ENCODE assay signal across 20 cellular contexts in the genomic region with DNA sequence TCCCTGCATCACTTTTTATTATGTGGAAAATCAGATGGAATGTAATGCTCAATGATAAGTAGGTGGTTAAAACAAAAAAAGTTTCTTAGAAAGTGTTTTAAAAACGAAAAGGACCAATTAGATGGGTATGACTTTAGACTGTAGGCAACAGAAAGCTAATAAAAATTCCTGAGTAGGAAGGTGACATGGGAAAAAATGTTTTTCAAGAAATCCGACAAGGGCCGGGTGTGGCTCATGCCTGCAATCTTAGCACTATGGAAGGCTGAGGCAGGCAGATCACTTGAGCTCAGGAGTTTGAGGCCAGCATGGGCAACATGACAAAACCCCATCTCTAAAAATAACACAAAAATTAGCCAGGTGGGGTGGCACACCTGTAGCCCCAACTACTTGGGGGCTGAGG.
"Had no signal": no experiment of that assay in that cellular context is flagged by ENCODE, and none has a peak within 500 bp of the region (broad histone marks: within the 10 kb centered on the region; RNA-seq: fewer than 3 reads in every experiment).

No MANE protein-coding gene starts in this region.

- H3K27ac ChIP-seq: heart right ventricle, left ventricle myocardium inferior, parathyroid adenoma had no signal

- H3K36me3 ChIP-seq: left ventricle myocardium inferior, transverse colon had no signal

- H3K9me3 Mint-ChIP-seq: activated CD4-positive, alpha-beta memory T cell treated with anti-CD3 and anti-CD28 coated beads, Interleukin-2, amount 10 ng/mL, durations not matched to agents 7 days and 5 days; activated CD4-positive, alpha-beta T cell treated with anti-CD3 and anti-CD28 coated beads, Interleukin-2, amount 10 ng/mL, durations not matched to agents 24 days and 14 days; activated naive CD4-positive, alpha-beta T cell treated with anti-CD3 and anti-CD28 coated beads, Interleukin-2, amount 10 ng/mL, durations not matched to agents 7 days and 5 days; natural killer cell; stimulated activated naive CD8-positive, alpha-beta T cell treated with anti-CD3 and anti-CD28 coated beads, Interleukin-15, amount 100 ng/mL, for 72 hours; T-cell; T-helper 2 cell treated with Interferon-gamma antibody and Interleukin-4, amounts not matched to agents 5 μg/mL and 100 μg/mL, for 36 hours had no signal

- H3K4me3 Mint-ChIP-seq: activated CD4-positive, alpha-beta memory T cell treated with anti-CD3 and anti-CD28 coated beads, Interleukin-2, amount 10 ng/mL, durations not matched to agents 7 days and 5 days; activated CD4-positive, alpha-beta T cell treated with anti-CD3 and anti-CD28 coated beads, Interleukin-2, amount 10 ng/mL, durations not matched to agents 24 days and 14 days; activated naive CD4-positive, alpha-beta T cell treated with anti-CD3 and anti-CD28 coated beads, Interleukin-2, amount 10 ng/mL, durations not matched to agents 7 days and 5 days; activated T-cell treated with anti-CD3 and anti-CD28 coated beads, Interleukin-2, amount 50 U/mL, for 72 hours; natural killer cell; stimulated activated naive CD8-positive, alpha-beta T cell treated with anti-CD3 and anti-CD28 coated beads, Interleukin-15, amount 100 ng/mL, for 72 hours; T-cell; T-helper 2 cell treated with Interferon-gamma antibody and Interleukin-4, amounts not matched to agents 5 μg/mL and 100 μg/mL, for 36 hours had no signal

- H3K27me3 ChIP-seq: heart right ventricle, transverse colon had no signal

- H3K4me1 ChIP-seq: left ventricle myocardium inferior had no signal

- H3K27ac Mint-ChIP-seq: activated CD4-positive, alpha-beta memory T cell treated with anti-CD3 and anti-CD28 coated beads, Interleukin-2, amount 10 ng/mL, durations not matched to agents 7 days and 5 days; activated CD4-positive, alpha-beta T cell treated with anti-CD3 and anti-CD28 coated beads, Interleukin-2, amount 10 ng/mL, durations not matched to agents 24 days and 14 days; activated naive CD4-positive, alpha-beta T cell treated with anti-CD3 and anti-CD28 coated beads, Interleukin-2, amount 10 ng/mL, durations not matched to agents 7 days and 5 days; activated T-cell treated with anti-CD3 and anti-CD28 coated beads, Interleukin-2, amount 50 U/mL, for 72 hours; stimulated activated naive CD8-positive, alpha-beta T cell treated with anti-CD3 and anti-CD28 coated beads, Interleukin-15, amount 100 ng/mL, for 72 hours; T-cell; T-helper 2 cell treated with Interferon-gamma antibody and Interleukin-4, amounts not matched to agents 5 μg/mL and 100 μg/mL, for 36 hours had no signal

- H3K4me1 Mint-ChIP-seq: activated CD4-positive, alpha-beta memory T cell treated with anti-CD3 and anti-CD28 coated beads, Interleukin-2, amount 10 ng/mL, durations not matched to agents 7 days and 5 days; activated CD4-positive, alpha-beta T cell treated with anti-CD3 and anti-CD28 coated beads, Interleukin-2, amount 10 ng/mL, durations not matched to agents 24 days and 14 days; stimulated activated naive CD8-positive, alpha-beta T cell treated with anti-CD3 and anti-CD28 coated beads, Interleukin-15, amount 100 ng/mL, for 72 hours; T-cell had no signal

- H2AFZ ChIP-seq: parathyroid adenoma had no signal

- FAIRE-seq: kidney had no signal

- H3K4me3 ChIP-seq: heart right ventricle, left ventricle myocardium inferior, transverse colon had no signal

- H3K9me3 ChIP-seq: heart right ventricle, left ventricle myocardium inferior, transverse colon had no signal

- H3K9ac ChIP-seq: parathyroid adenoma had no signal

- ATAC-seq: activated CD4-positive, CD25-positive, alpha-beta regulatory T cell treated with anti-CD3 and anti-CD28 coated beads, Interleukin-2, amount 50 U/mL, for 24 hours; activated T-cell treated with anti-CD3 and anti-CD28 coated beads, Interleukin-2, amount 50 U/mL, for 72 hours; heart right ventricle; natural killer cell; right cardiac atrium; stimulated activated naive CD8-positive, alpha-beta T cell treated with anti-CD3 and anti-CD28 coated beads, Interleukin-15, amount 100 ng/mL, for 72 hours; T-cell had no signal

- DNase-seq: activated CD4-positive, alpha-beta memory T cell treated with anti-CD3 and anti-CD28 coated beads, Interleukin-2, amount 10 ng/mL, durations not matched to agents 7 days and 5 days; activated CD4-positive, alpha-beta T cell treated with anti-CD3 and anti-CD28 coated beads, Interleukin-2, amount 10 ng/mL, durations not matched to agents 24 days and 14 days; activated effector memory CD4-positive, alpha-beta T cell treated with anti-CD3 and anti-CD28 coated beads, Interleukin-2, amount 50 U/mL, for 16 hours; activated naive CD4-positive, alpha-beta T cell treated with anti-CD3 and anti-CD28 coated beads, Interleukin-2, amount 10 ng/mL, durations not matched to agents 7 days and 5 days; activated T-cell treated with anti-CD3 and anti-CD28 coated beads, Interleukin-2, amount 50 U/mL, for 72 hours; amygdala; cerebellar nuclear complex; heart right ventricle; kidney; left ventricle myocardium inferior; natural killer cell; right cardiac atrium; stimulated activated CD4-positive, alpha-beta T cell treated with anti-CD3 and anti-CD28 coated beads, Interleukin-12 subunit alpha, Interleukin-12 subunit beta, amount 100 ng/mL, for 4 hours; stimulated activated CD4-positive, alpha-beta T cell treated with anti-CD3 and anti-CD28 coated beads, Interleukin-4, amount 100 ng/mL, for 4 hours; stimulated activated naive CD8-positive, alpha-beta T cell treated with anti-CD3 and anti-CD28 coated beads, Interleukin-15, amount 100 ng/mL, for 72 hours; T-cell; transverse colon had no signal

- H3K27me3 Mint-ChIP-seq: activated CD4-positive, alpha-beta memory T cell treated with anti-CD3 and anti-CD28 coated beads, Interleukin-2, amount 10 ng/mL, durations not matched to agents 7 days and 5 days; activated CD4-positive, alpha-beta T cell treated with anti-CD3 and anti-CD28 coated beads, Interleukin-2, amount 10 ng/mL, durations not matched to agents 24 days and 14 days; activated naive CD4-positive, alpha-beta T cell treated with anti-CD3 and anti-CD28 coated beads, Interleukin-2, amount 10 ng/mL, durations not matched to agents 7 days and 5 days; stimulated activated naive CD8-positive, alpha-beta T cell treated with anti-CD3 and anti-CD28 coated beads, Interleukin-15, amount 100 ng/mL, for 72 hours; T-cell had no signal

- H3K36me3 Mint-ChIP-seq: natural killer cell had no signal
